ENCODE assay signal across 23 cellular contexts in the genomic region with DNA sequence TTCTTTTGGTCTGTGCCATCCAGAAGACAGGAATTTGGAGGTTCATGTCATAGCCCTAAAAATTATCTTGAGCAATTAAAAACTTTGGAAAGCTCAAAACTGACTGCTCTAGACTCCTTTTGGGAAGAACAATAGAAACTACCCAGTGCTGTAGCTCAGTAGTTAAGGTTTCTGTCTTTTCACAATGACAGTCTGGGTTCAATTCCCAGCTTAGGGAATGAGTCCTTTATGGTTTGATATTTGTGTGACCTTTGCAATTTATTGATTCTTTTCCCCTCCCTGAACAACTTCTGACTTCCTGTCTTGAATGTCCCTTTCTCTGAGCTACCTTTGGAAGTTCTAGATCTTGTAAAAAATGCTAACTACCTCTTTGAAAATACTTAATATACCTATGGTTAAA.
A peak's percentile ranks its signal among the peaks of the same experiment; 100 is the strongest.
DNase-seq lines count a peak whose midpoint lies in the region; ATAC-seq, FAIRE-seq and TF ChIP-seq lines count a peak whose summit lies in the region.
"Had no signal": no experiment of that assay in that cellular context is flagged by ENCODE, and none has a peak within 500 bp of the region (broad histone marks: within the 10 kb centered on the region; RNA-seq: fewer than 3 reads in every experiment).

No MANE protein-coding gene starts in this region.

- no peaks in the 10 kb centered on the region for H3K27me3 ChIP-seq in GM23248 (replicated peaks; ENCODE audit: insufficient read depth)
- H3K27me3 ChIP-seq in PC-9 (ENCODE audit: insufficient read depth, low read depth), result no peaks in the 10 kb centered on the region
- no peaks in the 10 kb centered on the region for H3K27me3 ChIP-seq in small intestine (ENCODE audit: control insufficient read depth in 2 of 2, insufficient read depth in 2 of 2, low read length in 2 of 2)
- H3K27me3 ChIP-seq: MG63 had no signal

- TF ChIP-seq POLR2A in GM12891 (IDR thresholded peaks at IDR 0.05; ENCODE audit: low read depth, low read length), result no peak

- H3K4me2 ChIP-seq in GM23248 (ENCODE audit: unreplicated experiment) (no peak overlapping the region), PC-9 (no peak overlapping the region)

- BruUV-seq in PC-9 (replicated peaks; lab: Mats Ljungman, UMichigan), result no TSS peak

- H3K36me3 ChIP-seq in GM23248 (ENCODE audit: low read depth), result no peaks in the 10 kb centered on the region
- H3K36me3 ChIP-seq in PC-9 (ENCODE audit: low read depth), result no peaks in the 10 kb centered on the region
- no peaks in the 10 kb centered on the region for H3K36me3 ChIP-seq in small intestine (ENCODE audit: control insufficient read depth in 2 of 2, insufficient read depth in 2 of 2, low read length in 2 of 2)
- H3K36me3 ChIP-seq: HAP-1, MG63 had no signal

- H3K9me2 ChIP-seq in GM23248 (ENCODE audit: insufficient read depth) (no peaks in the 10 kb centered on the region; the same call in 1 of the 2 replicates), PC-9 (ENCODE audit: insufficient read depth) (no peaks in the 10 kb centered on the region)

- H3K79me2 ChIP-seq in GM23248 (ENCODE audit: insufficient read depth), result no peaks in the 10 kb centered on the region
- H3K79me2 ChIP-seq in PC-9 (ENCODE audit: low read depth), result no peaks in the 10 kb centered on the region

- no peak for TF ChIP-seq CTCF in PC-9 (conservative IDR thresholded peaks at IDR 0.05)

- H2AFZ ChIP-seq in GM23248 (no peak overlapping the region; the same call in 1 of the 2 replicates), PC-9 (peak overlapping the region; percentile 30; the same call in 1 of the 2 replicates)

- no peak overlapping the region for H3K27ac ChIP-seq in GM23248
- no peak overlapping the region for H3K27ac ChIP-seq in PC-9
- no peak overlapping the region for H3K27ac ChIP-seq in small intestine (ENCODE audit: low read depth in 1 of 2, low read length in 1 of 2)
- H3K27ac ChIP-seq: SK-N-MC had no signal

- FAIRE-seq in small intestine (lab: Jason Lieb, UNC), result no peak
- FAIRE-seq in GM12891 (lab: Jason Lieb, UNC), result no peak

- DNase-seq in GM23248 (peak; percentile 8), PC-9 (no peak), kidney glomerular epithelial cell (lab: John Stamatoyannopoulos, UW) (peak; percentile 23), small intestine (peak; percentile 80), COLO668 (lab: John Stamatoyannopoulos, UW; ENCODE audit: unreplicated experiment) (no peak), GM12891 (ENCODE audit: insufficient read length, low spot score) (no peak)
- DNase-seq: C1 segment of cervical spinal cord; CD8-positive, alpha-beta memory T cell; DMS79; MG63; NCI-H1092; NCI-H1436 treated with DMSO at 0.1 percent for 48 hours; NCI-H2029 treated with DMSO at 0.1 percent for 48 hours; NCI-H2171 treated with DMSO at 0.1 percent for 48 hours; NCI-H446; NCI-H69; NK-92 treated with Interleukin-12 subunit alpha and Interleukin-12 subunit beta, amount 100 ng/mL, for 24 hours; OCI-M1; SHP77; T-cell had no signal

- no peaks in the 10 kb centered on the region for H3K4me1 ChIP-seq in GM23248 (ENCODE audit: insufficient read depth)
- no peaks in the 10 kb centered on the region for H3K4me1 ChIP-seq in PC-9 (replicated peaks; ENCODE audit: insufficient read depth)
- peaks cover 0 to 8% of the 10 kb centered on the region in 2 donors for H3K4me1 ChIP-seq in small intestine (ENCODE audit: control insufficient read depth in 2 of 2, insufficient read depth in 1 of 2, low read depth in 1 of 2, low read length in 1 of 2)
- H3K4me1 ChIP-seq: HAP-1 had no signal

- no peak overlapping the region for H3K9ac ChIP-seq in GM23248

- intact Hi-C loops in PC-9 (cut with micrococcal nuclease; ENCODE audit: unreplicated experiment), result no loop called here

- no peak overlapping the region for H3K4me3 ChIP-seq in GM23248
- H3K4me3 ChIP-seq in PC-9, result no peak overlapping the region
- no peak overlapping the region for H3K4me3 ChIP-seq in small intestine (ENCODE audit: low read depth in 1 of 2, low read length in 2 of 2)
- H3K4me3 ChIP-seq: HAP-1, MG63, SK-N-MC had no signal

- H4K20me1 ChIP-seq in GM23248 (ENCODE audit: insufficient read depth), result no peaks in the 10 kb centered on the region
- H4K20me1 ChIP-seq in PC-9 (ENCODE audit: insufficient read depth), result no peaks in the 10 kb centered on the region

- CTCF ChIA-PET in PC-9 (lab: Charles Lee), result interaction anchor here (1.2 kb wide), 1 partner anchor 39 kb away, joined by 3 read pairs; no protein-coding TSS in a partner anchor

- POLR2A ChIA-PET in PC-9 (lab: Charles Lee; ENCODE audit: unreplicated experiment), result no interaction called here

- no peaks in the 10 kb centered on the region for H3F3A ChIP-seq in GM23248 (ENCODE audit: insufficient read depth)
- no peaks in the 10 kb centered on the region for H3F3A ChIP-seq in PC-9 (ENCODE audit: insufficient read depth, low read depth)

- in situ Hi-C loops in GM23248 (cut with MboI), result no loop called here

- H3K9me3 ChIP-seq in GM23248 (ENCODE audit: low read depth) (no peaks in the 10 kb centered on the region), PC-9 (ENCODE audit: insufficient read depth, low read depth) (peaks cover 3% of the 10 kb centered on the region; the same call in 1 of the 2 replicates), small intestine (ENCODE audit: control insufficient read depth, low read depth) (no peaks in the 10 kb centered on the region)
- H3K9me3 ChIP-seq: HAP-1 had no signal

- ATAC-seq in HG03342 (IDR thresholded peaks at IDR 0.05; ENCODE audit: unreplicated experiment), result no peak
- ATAC-seq: T-cell had no signal

TF ChIP-seq in GM12891, 5 proteins besides CTCF, POLR2A, EP300 and RAD21:
- TF ChIP-seq POLR2AphosphoS5 (IDR thresholded peaks at IDR 0.05; ENCODE audit: low read depth, low read length), result no peak
- TF ChIP-seq TAF1 (IDR thresholded peaks at IDR 0.05; ENCODE audit: low read depth, low read length), result no peak
- TF ChIP-seq SPI1 (IDR thresholded peaks at IDR 0.05; ENCODE audit: low read depth, low read length), result no peak
- TF ChIP-seq POU2F2 (IDR thresholded peaks at IDR 0.05; ENCODE audit: low read depth, low read length), result no peak

Comparison
In these comparisons a context has a peak if more than half of its experiments do, and no peak if none do; other contexts are left out.
1. DNase-seq: peak in GM23248 (single experiment), kidney glomerular epithelial cell (single experiment) and small intestine (single experiment); none in PC-9 (0 of 2), COLO668 (single experiment) and GM12891 (single experiment).